In the genomic region with DNA sequence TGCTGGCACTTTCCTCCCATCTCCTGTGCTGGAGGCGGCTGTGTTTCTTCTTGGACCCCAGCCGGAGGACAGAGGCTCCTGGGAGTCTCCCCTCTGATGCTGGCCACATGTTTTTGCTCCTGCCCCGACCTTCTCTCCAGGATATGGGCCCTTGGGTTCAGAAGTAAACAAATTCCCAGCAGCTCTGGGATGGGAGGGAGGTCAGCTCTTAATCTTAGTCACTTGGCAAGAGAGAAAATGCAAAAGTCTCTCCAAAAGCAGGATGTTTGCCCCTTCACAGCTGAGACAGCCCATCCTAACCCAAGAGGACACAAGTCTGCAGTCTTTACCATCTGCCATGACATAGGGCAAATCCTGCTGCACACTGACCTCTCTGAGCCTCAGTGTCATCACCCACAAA, we compare ENCODE assay signal across 25 cellular contexts.
"Had no signal": no experiment of that assay in that cellular context is flagged by ENCODE, and none has a peak within 500 bp of the region (broad histone marks: within the 10 kb centered on the region; RNA-seq: fewer than 3 reads in every experiment).

No MANE protein-coding gene starts in this region.

- H3K4me3 ChIP-seq: MG63, SJSA1, SK-N-MC had no signal

- FAIRE-seq: HepG2, RCC 7860 had no signal

- DNase-seq: IMR-90, Karpas-422, KG1, MG63, NCI-H1092, NCI-H1105 treated with DMSO at 0.1 percent for 48 hours, NCI-H1417 treated with DMSO at 0.1 percent for 48 hours, NCI-H146, NCI-H1694 treated with DMSO at 0.1 percent for 48 hours, NCI-H1930, NCI-H2081, NCI-H2107, NCI-H226, NCI-H446, NCI-H510A, NCI-H524 treated with DMSO at 0.1 percent for 48 hours, NCI-H69, NCI-H774, Right ventricle myocardium superior, RPMI8226, SIG-M5 had no signal

- H3K27me3 ChIP-seq: SJSA1 had no signal

- ATAC-seq: HepG2 had no signal

- H3K36me3 ChIP-seq: MG63, SJSA1 had no signal

- H3K27ac ChIP-seq: SJSA1, SK-N-MC had no signal

- H3K9me3 ChIP-seq: MG63, SJSA1 had no signal
